ENCODE assay signal across 10 cellular contexts in genomic region chr14:102930753-102931579, GRCh38. TPM values are rescaled to one million over a fixed set of nuclear protein-coding genes. Genes with fewer than 3 reads are reported as not detected.
DNase-seq lines count a peak whose midpoint lies in the region; ATAC-seq, FAIRE-seq and TF ChIP-seq lines count a peak whose summit lies in the region.
"Had no signal": no experiment of that assay in that cellular context is flagged by ENCODE, and none has a peak within 500 bp of the region (broad histone marks: within the 10 kb centered on the region; RNA-seq: fewer than 3 reads in every experiment).

No MANE protein-coding gene starts in this region.

- no peaks in the 10 kb centered on the region for H3K9me3 Mint-ChIP-seq in T-helper 2 cell treated with Interferon-gamma antibody and Interleukin-4, amounts not matched to agents 5 μg/mL and 100 μg/mL, for 36 hours

- FAIRE-seq in small intestine (lab: Jason Lieb, UNC) (no peak), GM12892 (lab: Jason Lieb, UNC) (no peak)
- FAIRE-seq: keratinocyte, TTC549 had no signal

- peaks cover 1% of the 10 kb centered on the region for H3K4me1 Mint-ChIP-seq in T-helper 2 cell treated with Interferon-gamma antibody and Interleukin-4, amounts not matched to agents 5 μg/mL and 100 μg/mL, for 36 hours (ENCODE audit: low read depth)

- no peak for TF ChIP-seq POLR2A in Peyer's patch (IDR thresholded peaks at IDR 0.05)
- no peak for TF ChIP-seq POLR2A in GM12892 (IDR thresholded peaks at IDR 0.05; ENCODE audit: low read depth, low read length)

- H3K4me1 ChIP-seq in Peyer's patch = peaks cover 0 to 31% (median 25%) of the 10 kb centered on the region in 4 donors
- H3K4me1 ChIP-seq in small intestine (ENCODE audit: control insufficient read depth in 2 of 2, insufficient read depth in 1 of 2, low read depth in 1 of 2, low read length in 1 of 2) = peaks cover 0 to 6% of the 10 kb centered on the region in 2 donors

- no peaks in the 10 kb centered on the region for H3K9me3 ChIP-seq in Peyer's patch
- no peaks in the 10 kb centered on the region for H3K9me3 ChIP-seq in small intestine (ENCODE audit: control insufficient read depth, low read depth)

- TF ChIP-seq CTCF in Peyer's patch (IDR thresholded peaks at IDR 0.05) (no peak), fibroblast of villous mesenchyme (IDR thresholded peaks at IDR 0.05; ENCODE audit: insufficient read depth, low read depth, low read length) (no peak)

- peaks cover 33% of the 10 kb centered on the region for H3K27me3 Mint-ChIP-seq in T-helper 2 cell treated with Interferon-gamma antibody and Interleukin-4, amounts not matched to agents 5 μg/mL and 100 μg/mL, for 36 hours (ENCODE audit: low read depth)

- H3K27ac ChIP-seq in Peyer's patch (peak overlapping the region; percentile 25 to 97 (median 92)), small intestine (ENCODE audit: low read depth in 1 of 2, low read length in 1 of 2) (peak overlapping the region; percentile 11 to 17)

- no peak overlapping the region for H3K27ac Mint-ChIP-seq in T-helper 2 cell treated with Interferon-gamma antibody and Interleukin-4, amounts not matched to agents 5 μg/mL and 100 μg/mL, for 36 hours

- H3K4me3 Mint-ChIP-seq in T-helper 2 cell treated with Interferon-gamma antibody and Interleukin-4, amounts not matched to agents 5 μg/mL and 100 μg/mL, for 36 hours = no peak overlapping the region

- peak overlapping the region; percentile 44 to 69 (median 60) for H3K4me3 ChIP-seq in Peyer's patch
- H3K4me3 ChIP-seq in fibroblast of villous mesenchyme (ENCODE audit: low read depth, low read length) = no peak overlapping the region
- peak overlapping the region in 1 of 2 donors; percentile 70 for H3K4me3 ChIP-seq in small intestine (ENCODE audit: low read depth in 1 of 2, low read length in 2 of 2)

- ATAC-seq in HG02870 (IDR thresholded peaks at IDR 0.05; ENCODE audit: unreplicated experiment) = peak; percentile 60

- WGBS in small intestine, 3 donors = 51 to 58% (median 52%) methylated on average over 31 to 34 of the region's 34 CpGs

- DNase-seq in Peyer's patch = peak; percentile 50 to 74 (median 70)
- peak; percentile 40 for DNase-seq in fibroblast of villous mesenchyme (ENCODE audit: low read depth)
- peak; percentile 56 for DNase-seq in small intestine
- DNase-seq in T-helper 2 cell treated with Interferon-gamma antibody and Interleukin-4, amounts not matched to agents 5 μg/mL and 100 μg/mL, for 36 hours (ENCODE audit: low spot score) = no peak
- DNase-seq in GM12892 (ENCODE audit: insufficient read length) = no peak
- no peak for DNase-seq in epidermal melanocyte (ENCODE audit: insufficient read length, low spot score)
- DNase-seq: stimulated activated CD4-positive, alpha-beta T cell treated with anti-CD3 and anti-CD28 coated beads, Interleukin-2, amount 100 ng/mL, for 48 hours had no signal

- H3K36me3 ChIP-seq in Peyer's patch = peaks cover 0 to 20% (median 0%) of the 10 kb centered on the region in 3 donors
- H3K36me3 ChIP-seq in small intestine (ENCODE audit: control insufficient read depth in 2 of 2, insufficient read depth in 2 of 2, low read length in 2 of 2) = peaks cover 4 to 5% of the 10 kb centered on the region in 2 donors

- peaks cover 0 to 23% of the 10 kb centered on the region in 2 donors for H3K27me3 ChIP-seq in Peyer's patch
- peaks cover 0 to 3% of the 10 kb centered on the region in 2 donors for H3K27me3 ChIP-seq in small intestine (ENCODE audit: control insufficient read depth in 2 of 2, insufficient read depth in 2 of 2, low read length in 2 of 2)

- H3K36me3 Mint-ChIP-seq in T-helper 2 cell treated with Interferon-gamma antibody and Interleukin-4, amounts not matched to agents 5 μg/mL and 100 μg/mL, for 36 hours (ENCODE audit: low read depth) = no peaks in the 10 kb centered on the region

RNA-seq across cellular contexts. Expression of gene AMN, which starts 8.5 kb away (rescaled TPM):
- total RNA-seq in Peyer's patch (1,000 to 10,000 TPM in 1 of 4 donors, 100 to 1,000 TPM in 2, 10 to 100 TPM in 1; 89.1 to 1,110 (median 806) TPM), fibroblast of villous mesenchyme (under 0.01 and 0.43 TPM in 2 replicates)
- polyA plus RNA-seq in small intestine = 100 to 1,000 TPM in 2 of 3 donors, 10 to 100 TPM in 1; 71.0 to 443 (median 361) TPM
- 0.15 TPM for polyA plus RNA-seq in GM12892 (2012; ENCODE audit: missing spikeins)

Comparison
In these comparisons a context has a peak if more than half of its experiments do, and no peak if none do; other contexts are left out.
1. DNase-seq: peak in Peyer's patch (3 of 3), fibroblast of villous mesenchyme (single experiment) and small intestine (single experiment); none in T-helper 2 cell treated with Interferon-gamma antibody and Interleukin-4, amounts not matched to agents 5 μg/mL and 100 μg/mL, for 36 hours (single experiment), GM12892 (single experiment) and epidermal melanocyte (single experiment).
2. RNA of gene AMN, which starts 8.5 kb away (total RNA-seq): 89.1 to 1,110 TPM in Peyer's patch; under 0.01 to 0.43 TPM in fibroblast of villous mesenchyme; every median in the first group is over 10 times any median in the second.